8 cellular contexts compared by ENCODE assay signal in the genomic region with DNA sequence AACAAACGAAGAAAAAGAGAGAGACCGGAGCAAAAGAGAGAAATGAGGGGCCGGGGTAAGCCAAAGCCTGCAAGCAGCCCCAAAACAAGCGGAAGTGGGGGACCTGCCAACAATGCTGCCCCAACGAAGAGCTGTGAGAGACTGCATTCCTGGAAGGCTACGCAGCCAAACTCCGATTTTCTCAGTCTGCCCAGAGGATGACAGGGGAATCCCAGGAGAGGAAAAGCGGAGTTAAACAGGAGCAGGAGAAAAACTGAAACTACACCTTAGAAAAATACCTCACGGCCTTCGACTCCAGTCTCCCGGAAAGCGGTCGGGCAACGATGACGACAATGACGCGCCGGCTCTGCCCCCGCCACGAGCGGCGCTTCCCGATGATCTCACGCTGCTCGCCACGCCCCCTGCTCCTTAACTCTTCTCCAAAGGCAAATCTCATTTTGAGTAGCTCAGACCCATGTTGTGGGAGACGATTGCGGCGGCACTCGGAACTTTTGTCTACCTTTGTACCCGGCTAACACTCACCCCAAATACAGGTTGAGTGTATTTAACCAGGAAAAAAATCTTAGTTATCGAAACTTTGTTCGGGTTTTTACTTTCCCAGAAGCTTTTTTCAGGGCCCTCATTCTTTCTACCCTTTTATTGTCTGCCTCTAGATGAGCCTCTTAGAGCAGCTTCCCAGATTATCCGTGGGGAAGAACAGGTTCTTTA. TPM values are rescaled to one million over a fixed set of nuclear protein-coding genes. Genes with fewer than 3 reads are reported as not detected.
DNase-seq lines count a peak whose midpoint lies in the region; ATAC-seq and TF ChIP-seq lines count a peak whose summit lies in the region.

A gene with protein sequence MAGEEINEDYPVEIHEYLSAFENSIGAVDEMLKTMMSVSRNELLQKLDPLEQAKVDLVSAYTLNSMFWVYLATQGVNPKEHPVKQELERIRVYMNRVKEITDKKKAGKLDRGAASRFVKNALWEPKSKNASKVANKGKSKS (minus strand): TSS at position 325 of the 708 bp plus-strand sequence. CDS start 15,694 bp downstream, outside the sequence.

- H3K4me3 ChIP-seq in colonic mucosa = peak within 1 kb of the TSS; percentile 73

- peak within 1 kb of the TSS; percentile 84 to 92 for H3K9ac ChIP-seq in colonic mucosa (ENCODE audit: low read depth in 2 of 2, low read length in 2 of 2)

- ATAC-seq in HG03442 (IDR thresholded peaks at IDR 0.05; ENCODE audit: unreplicated experiment) = peak; percentile 89

- H3K36me3 ChIP-seq in colonic mucosa = no peaks in the 10 kb centered on the region

- intact Hi-C loops in colonic mucosa (cut with DNase I) = no loop called here

- no peak for TF ChIP-seq CTCF in colonic mucosa (IDR thresholded peaks at IDR 0.05)

- no peaks in the 10 kb centered on the region for H3K27me3 ChIP-seq in colonic mucosa

- peak; percentile 94 for DNase-seq in Ammon's horn (ENCODE audit: low spot score)
- DNase-seq in GM19238 (ENCODE audit: insufficient read length, low spot score) = peak; percentile 66
- peak; percentile 44 for DNase-seq in NCI-H524 treated with DMSO at 0.1 percent for 48 hours (lab: John Stamatoyannopoulos, UW)
- peak; percentile 88 to 95 for DNase-seq in activated CD4-positive, alpha-beta T cell treated with anti-CD3 and anti-CD28 coated beads for 4 hours
- peak; percentile 97 for DNase-seq in colonic mucosa
- DNase-seq in kidney tubule cell (ENCODE audit: low spot score) = peak; percentile 93
- DNase-seq in stimulated activated CD4-positive, alpha-beta T cell treated with anti-CD3 and anti-CD28 coated beads, Interleukin-1b, Interleukin-23, amount 100 ng/mL, for 24 hours (ENCODE audit: low read depth in 4 of 4, low spot score in 1 of 4) = peak; percentile 85 to 95 (median 90)

- no peaks in the 10 kb centered on the region for H3K4me1 ChIP-seq in colonic mucosa

- H3K9me3 ChIP-seq in colonic mucosa = no peaks in the 10 kb centered on the region

- H3K27ac ChIP-seq in colonic mucosa = peak within 1 kb of the TSS; percentile 69

RNA-seq across cellular contexts. Expression of the gene that starts here (rescaled TPM):
- total RNA-seq in colonic mucosa = 10 to 100 TPM; 15.4 to 19.9 TPM

Comparison
In these comparisons a context has a peak if more than half of its experiments do, and no peak if none do; other contexts are left out.
1. Peak in every context shown above with its lines: DNase-seq, ATAC-seq, H3K4me3 ChIP-seq and H3K27ac ChIP-seq.
2. DNase-seq: peak in every context shown above with its lines; median percentile 97 in colonic mucosa; 94 in Ammon's horn; 93 in kidney tubule cell; 92 in activated CD4-positive, alpha-beta T cell treated with anti-CD3 and anti-CD28 coated beads for 4 hours; 90 in stimulated activated CD4-positive, alpha-beta T cell treated with anti-CD3 and anti-CD28 coated beads, Interleukin-1b, Interleukin-23, amount 100 ng/mL, for 24 hours; 66 in GM19238; 44 in NCI-H524 treated with DMSO at 0.1 percent for 48 hours.